In the genomic region with DNA sequence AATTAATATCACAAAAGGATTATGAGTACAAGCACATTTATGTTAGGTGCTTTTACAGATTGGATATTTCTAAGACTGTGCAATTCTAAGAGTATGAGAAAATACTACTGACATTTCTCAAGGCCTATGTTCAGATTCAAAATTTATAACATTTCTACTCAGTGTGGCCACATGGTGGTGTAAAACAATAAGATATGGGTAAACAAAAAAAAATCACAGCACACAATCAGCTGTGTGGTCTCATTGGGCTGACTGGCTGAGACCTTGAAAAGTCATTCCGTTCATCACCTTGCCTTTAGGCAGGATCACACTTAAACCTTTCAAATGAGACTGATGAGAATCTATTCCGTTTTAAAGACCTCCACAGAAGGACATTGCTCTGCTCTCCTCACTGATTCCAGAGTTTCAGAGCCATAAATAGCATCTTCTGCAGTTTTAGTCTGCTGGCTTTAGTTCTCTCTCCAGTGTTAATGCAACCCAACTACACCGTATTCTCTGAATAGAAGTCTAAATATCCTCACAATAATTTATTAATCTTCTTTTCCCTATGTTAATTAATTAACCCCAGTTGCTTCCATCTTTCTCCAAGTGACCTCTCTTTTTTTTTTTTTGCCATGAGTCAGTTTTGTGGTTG, we compare ENCODE assay signal across 12 cellular contexts.
A peak's percentile ranks its signal among the peaks of the same experiment; 100 is the strongest.
DNase-seq lines count a peak whose midpoint lies in the region; ATAC-seq lines count a peak whose summit lies in the region.
"Had no signal": no experiment of that assay in that cellular context is flagged by ENCODE, and none has a peak within 500 bp of the region (broad histone marks: within the 10 kb centered on the region; RNA-seq: fewer than 3 reads in every experiment).

No MANE protein-coding gene starts in this region.

- DNase-seq in NCI-H1105 treated with DMSO at 0.1 percent for 48 hours (lab: John Stamatoyannopoulos, UW) (peak; percentile 54), NCI-H1105 (lab: John Stamatoyannopoulos, UW) (no peak), NCI-H2196 (lab: John Stamatoyannopoulos, UW; ENCODE audit: unreplicated experiment) (peak; percentile 25), dermis blood vessel endothelial cell (peak; percentile 13), neuronal stem cell (ENCODE audit: low spot score) (no peak)
- DNase-seq in activated CD8-positive, alpha-beta memory T cell treated with anti-CD3 and anti-CD28 coated beads, Interleukin-2, amount 50 U/mL, for 4 hours: no peak
- no peak for DNase-seq in activated naive CD4-positive, alpha-beta T cell treated with anti-CD3 and anti-CD28 coated beads for 36 hours
- DNase-seq: activated CD4-positive, alpha-beta memory T cell treated with anti-CD3 and anti-CD28 coated beads for 36 hours; naive B cell; stimulated activated CD4-positive, alpha-beta T cell treated with anti-CD3 and anti-CD28 coated beads, Interleukin-2, amount 100 ng/mL, for 48 hours had no signal

- H3K23ac ChIP-seq in neuronal stem cell (ENCODE audit: low read depth, low read length, poor library complexity): no peak overlapping the region

- H2BK15ac ChIP-seq in neuronal stem cell (ENCODE audit: low read length): no peak overlapping the region

- no peak overlapping the region for H3K4ac ChIP-seq in neuronal stem cell (ENCODE audit: low read length)

- H3K27ac Mint-ChIP-seq in activated naive CD4-positive, alpha-beta T cell treated with anti-CD3 and anti-CD28 coated beads for 36 hours: no peak overlapping the region
- H3K27ac Mint-ChIP-seq: activated CD4-positive, alpha-beta memory T cell treated with anti-CD3 and anti-CD28 coated beads for 36 hours; naive B cell had no signal

- H2BK12ac ChIP-seq in neuronal stem cell (ENCODE audit: low read length): no peak overlapping the region

- no peak overlapping the region for H3K18ac ChIP-seq in neuronal stem cell (ENCODE audit: low read length)

- H3K9me3 ChIP-seq in neuronal stem cell (replicated peaks in 1 of 2; ENCODE audit: control insufficient read depth in 2 of 2, insufficient read depth in 1 of 2, low read depth in 1 of 2, low read length in 2 of 2): no peaks in the 10 kb centered on the region
- H3K9me3 ChIP-seq: thoracic aorta had no signal

- no peak overlapping the region for H2AK5ac ChIP-seq in neuronal stem cell (ENCODE audit: low read depth, low read length)

- peak overlapping the region; percentile 52 for H2AFZ ChIP-seq in neuronal stem cell (ENCODE audit: low read length)

- no peak overlapping the region for H3K4me2 ChIP-seq in neuronal stem cell (ENCODE audit: insufficient read depth, low read length, poor library complexity, severe bottlenecking)

- WGBS in neuronal stem cell (ENCODE audit: extremely low coverage in 2 of 2, insufficient read length in 2 of 2, insufficient replicate concordance in 1 of 2), 2 donors: no CpG with 5 or more reads among the region's 3 CpGs

- H3K4me3 ChIP-seq in neuronal stem cell (ENCODE audit: low read length in 2 of 2): no peak overlapping the region
- H3K4me3 ChIP-seq: thoracic aorta had no signal

- H3K27ac ChIP-seq in neuronal stem cell (replicated peaks; ENCODE audit: low read length): no peak overlapping the region
- H3K27ac ChIP-seq: thoracic aorta had no signal

- H3K4me1 ChIP-seq in neuronal stem cell (ENCODE audit: control insufficient read depth in 2 of 2, insufficient read depth in 1 of 2, low read depth in 1 of 2, low read length in 2 of 2): no peaks in the 10 kb centered on the region

- H4K91ac ChIP-seq in neuronal stem cell (ENCODE audit: low read depth, low read length, poor library complexity): no peak overlapping the region

- no peaks in the 10 kb centered on the region for H3K36me3 Mint-ChIP-seq in activated naive CD4-positive, alpha-beta T cell treated with anti-CD3 and anti-CD28 coated beads for 36 hours (ENCODE audit: low read depth)
- H3K36me3 Mint-ChIP-seq: activated CD4-positive, alpha-beta memory T cell treated with anti-CD3 and anti-CD28 coated beads for 36 hours; naive B cell had no signal

- H2BK120ac ChIP-seq in neuronal stem cell (ENCODE audit: low read depth, low read length): no peak overlapping the region

- no peaks in the 10 kb centered on the region for H3K9me3 Mint-ChIP-seq in activated naive CD4-positive, alpha-beta T cell treated with anti-CD3 and anti-CD28 coated beads for 36 hours
- H3K9me3 Mint-ChIP-seq: activated CD4-positive, alpha-beta memory T cell treated with anti-CD3 and anti-CD28 coated beads for 36 hours had no signal

- H3K27me3 Mint-ChIP-seq in activated naive CD4-positive, alpha-beta T cell treated with anti-CD3 and anti-CD28 coated beads for 36 hours (ENCODE audit: low read depth): no peaks in the 10 kb centered on the region
- H3K27me3 Mint-ChIP-seq: activated CD4-positive, alpha-beta memory T cell treated with anti-CD3 and anti-CD28 coated beads for 36 hours; naive B cell had no signal

- H3K4me3 Mint-ChIP-seq in activated naive CD4-positive, alpha-beta T cell treated with anti-CD3 and anti-CD28 coated beads for 36 hours: no peak overlapping the region
- H3K4me3 Mint-ChIP-seq: activated CD4-positive, alpha-beta memory T cell treated with anti-CD3 and anti-CD28 coated beads for 36 hours; naive B cell had no signal

- no peak overlapping the region for H2BK5ac ChIP-seq in neuronal stem cell (ENCODE audit: low read length)

- CTCF ChIA-PET in activated naive CD4-positive, alpha-beta T cell treated with anti-CD3 and anti-CD28 coated beads for 36 hours (lab: Charles Lee): no interaction called here

- no peak overlapping the region for H4K8ac ChIP-seq in neuronal stem cell (ENCODE audit: low read depth, low read length)

- H3K79me1 ChIP-seq in neuronal stem cell (ENCODE audit: low read depth, low read length): no peaks in the 10 kb centered on the region

- intact Hi-C loops in activated naive CD4-positive, alpha-beta T cell treated with anti-CD3 and anti-CD28 coated beads for 36 hours (cut with micrococcal nuclease): no loop called here

- no peak overlapping the region for H3K9ac ChIP-seq in neuronal stem cell (ENCODE audit: low read depth, low read length, poor library complexity)

- H3K27me3 ChIP-seq in neuronal stem cell (ENCODE audit: control insufficient read depth in 3 of 3, insufficient read depth in 3 of 3, low read depth in 1 of 3, low read length in 3 of 3): no peaks in the 10 kb centered on the region

- H3K4me1 Mint-ChIP-seq in activated naive CD4-positive, alpha-beta T cell treated with anti-CD3 and anti-CD28 coated beads for 36 hours (ENCODE audit: low read depth): no peaks in the 10 kb centered on the region
- H3K4me1 Mint-ChIP-seq: naive B cell had no signal

- H3K36me3 ChIP-seq in neuronal stem cell (replicated peaks in 1 of 2; ENCODE audit: control insufficient read depth in 2 of 2, insufficient read depth in 2 of 2, low read length in 2 of 2): no peaks in the 10 kb centered on the region
- H3K36me3 ChIP-seq: thoracic aorta had no signal

- ATAC-seq in HG03378 (IDR thresholded peaks at IDR 0.05; ENCODE audit: unreplicated experiment): no peak

- no peak overlapping the region for H3K14ac ChIP-seq in neuronal stem cell (ENCODE audit: low read length)

Comparison
In these comparisons a context has a peak if more than half of its experiments do, and no peak if none do; other contexts are left out.
1. DNase-seq: peak in NCI-H1105 treated with DMSO at 0.1 percent for 48 hours (single experiment), NCI-H2196 (single experiment) and dermis blood vessel endothelial cell (single experiment); none in NCI-H1105 (single experiment), neuronal stem cell (single experiment), activated CD8-positive, alpha-beta memory T cell treated with anti-CD3 and anti-CD28 coated beads, Interleukin-2, amount 50 U/mL, for 4 hours (single experiment) and activated naive CD4-positive, alpha-beta T cell treated with anti-CD3 and anti-CD28 coated beads for 36 hours (single experiment).